In genomic region chr4:164012396-164013027, GRCh38 we compare ENCODE assay signal across 9 cellular contexts.
A peak's percentile ranks its signal among the peaks of the same experiment; 100 is the strongest.
DNase-seq lines count a peak whose midpoint lies in the region; ATAC-seq and TF ChIP-seq lines count a peak whose summit lies in the region.
"Had no signal": no experiment of that assay in that cellular context is flagged by ENCODE, and none has a peak within 500 bp of the region (broad histone marks: within the 10 kb centered on the region; RNA-seq: fewer than 3 reads in every experiment).

No MANE protein-coding gene starts in this region.

- no peaks in the 10 kb centered on the region for H3K79me2 ChIP-seq in PC-9 (ENCODE audit: low read depth)

- H3K4me3 ChIP-seq in PC-9 (no peak overlapping the region), fibroblast of pulmonary artery (replicated peaks; ENCODE audit: low read depth, low read length) (no peak overlapping the region), upper lobe of left lung (no peak overlapping the region)
- H3K4me3 ChIP-seq: lung had no signal

- no peak overlapping the region for H3K4me2 ChIP-seq in PC-9

- TF ChIP-seq EP300 in upper lobe of left lung (IDR thresholded peaks at IDR 0.05): no peak

- TF ChIP-seq CTCF in PC-9 (conservative IDR thresholded peaks at IDR 0.05) (peak; percentile 53; the same call in 1 of the 2 replicates), fibroblast of pulmonary artery (IDR thresholded peaks at IDR 0.05; ENCODE audit: low read length, missing control alignments) (no peak), upper lobe of left lung (IDR thresholded peaks at IDR 0.05) (no peak)

- H3K27me3 ChIP-seq in PC-9 (ENCODE audit: insufficient read depth, low read depth) (no peaks in the 10 kb centered on the region), upper lobe of left lung (no peaks in the 10 kb centered on the region)

- no peaks in the 10 kb centered on the region for H3K36me3 ChIP-seq in PC-9 (ENCODE audit: low read depth)
- H3K36me3 ChIP-seq in upper lobe of left lung: no peaks in the 10 kb centered on the region

- H3K9me3 ChIP-seq in PC-9 (ENCODE audit: insufficient read depth, low read depth) (no peaks in the 10 kb centered on the region), upper lobe of left lung (no peaks in the 10 kb centered on the region)

- CTCF ChIA-PET in PC-9 (lab: Charles Lee): no interaction called here

- ATAC-seq in HG02981 (IDR thresholded peaks at IDR 0.05; ENCODE audit: unreplicated experiment): peak; percentile 72
- peak; percentile 51 to 68 for ATAC-seq in upper lobe of left lung (ENCODE audit: low FRiP score in 2 of 2)
- ATAC-seq in left colon: no peak

- no TSS peak for BruUV-seq in PC-9 (replicated peaks; lab: Mats Ljungman, UMichigan)

- H3F3A ChIP-seq in PC-9 (ENCODE audit: insufficient read depth, low read depth): no peaks in the 10 kb centered on the region

- no peak for TF ChIP-seq POLR2A in upper lobe of left lung (IDR thresholded peaks at IDR 0.05)

- peak; percentile 1 to 6 for DNase-seq in activated CD4-positive, alpha-beta T cell treated with anti-CD3 and anti-CD28 coated beads for 4 hours
- DNase-seq in activated CD4-positive, alpha-beta T cell treated with anti-CD3 and anti-CD28 coated beads for 1 hour: no peak
- DNase-seq in PC-9 (no peak), fibroblast of pulmonary artery (ENCODE audit: low read depth) (peak; percentile 1), upper lobe of left lung (no peak), left colon (no peak), NOMO-1 treated with DMSO at 0.1 percent for 48 hours (lab: John Stamatoyannopoulos, UW; ENCODE audit: unreplicated experiment) (no peak)

- no peak overlapping the region for H3K27ac ChIP-seq in PC-9
- no peak overlapping the region for H3K27ac ChIP-seq in upper lobe of left lung

- 21 to 25% methylated on average over 2 to 3 of the region's 3 CpGs for WGBS in upper lobe of left lung, 2 donors

- H3K4me1 ChIP-seq in PC-9 (replicated peaks; ENCODE audit: insufficient read depth) (no peaks in the 10 kb centered on the region), upper lobe of left lung (no peaks in the 10 kb centered on the region)

- no peaks in the 10 kb centered on the region for H4K20me1 ChIP-seq in PC-9 (ENCODE audit: insufficient read depth)

- POLR2A ChIA-PET in PC-9 (lab: Charles Lee; ENCODE audit: unreplicated experiment): no interaction called here

- intact Hi-C loops in PC-9 (cut with micrococcal nuclease; ENCODE audit: unreplicated experiment): loop anchor here (1.0 to 10.0 kb wide), 2 partner anchors 457 to 722 kb away; no protein-coding TSS in a partner anchor
- intact Hi-C loops in left colon (cut with DNase I, micrococcal nuclease): no loop called here

- no peaks in the 10 kb centered on the region for H3K9me2 ChIP-seq in PC-9 (ENCODE audit: insufficient read depth)

- H2AFZ ChIP-seq in PC-9: no peak overlapping the region

Comparison
In these comparisons a context has a peak if more than half of its experiments do, and no peak if none do; other contexts are left out.
1. DNase-seq: peak in activated CD4-positive, alpha-beta T cell treated with anti-CD3 and anti-CD28 coated beads for 4 hours (2 of 2) and fibroblast of pulmonary artery (single experiment); none in activated CD4-positive, alpha-beta T cell treated with anti-CD3 and anti-CD28 coated beads for 1 hour (single experiment), PC-9 (0 of 2), upper lobe of left lung (0 of 2), left colon (0 of 2) and NOMO-1 treated with DMSO at 0.1 percent for 48 hours (single experiment).